8 cellular contexts compared by ENCODE assay signal in genomic region chr5:32232441-32233219, GRCh38. TPM values are rescaled to one million over a fixed set of nuclear protein-coding genes. Genes with fewer than 3 reads are reported as not detected.
DNase-seq lines count a peak whose midpoint lies in the region; ATAC-seq and TF ChIP-seq lines count a peak whose summit lies in the region.

No MANE protein-coding gene starts in this region.

- CTCF ChIA-PET in activated CD8-positive, alpha-beta T cell treated with anti-CD3 and anti-CD28 coated beads for 36 hours (lab: Charles Lee), result interaction anchor here (0.5 to 9.6 kb wide), 47 partner anchors 8 to 380 kb away, joined by 3 to 164 read pairs (median 4); no protein-coding TSS in a partner anchor

- H3K27me3 Mint-ChIP-seq in activated CD8-positive, alpha-beta T cell treated with anti-CD3 and anti-CD28 coated beads for 36 hours, result no peaks in the 10 kb centered on the region

- peaks cover 21% of the 10 kb centered on the region for H3K36me3 Mint-ChIP-seq in activated CD8-positive, alpha-beta T cell treated with anti-CD3 and anti-CD28 coated beads for 36 hours (ENCODE audit: low read depth)

- H3K9me3 Mint-ChIP-seq in activated CD8-positive, alpha-beta T cell treated with anti-CD3 and anti-CD28 coated beads for 36 hours, result no peaks in the 10 kb centered on the region

- peaks cover 12% of the 10 kb centered on the region for H3K4me1 Mint-ChIP-seq in activated CD8-positive, alpha-beta T cell treated with anti-CD3 and anti-CD28 coated beads for 36 hours (ENCODE audit: low read depth)

- intact Hi-C loops in activated CD8-positive, alpha-beta T cell treated with anti-CD3 and anti-CD28 coated beads for 36 hours (cut with micrococcal nuclease), result loop anchor here (1.0 to 5.0 kb wide), 2 partner anchors 97 to 380 kb away; no protein-coding TSS in a partner anchor

- POLR2A ChIA-PET in activated CD8-positive, alpha-beta T cell treated with anti-CD3 and anti-CD28 coated beads for 36 hours (lab: Charles Lee), result interaction anchor here (0.6 to 2.6 kb wide), 2 partner anchors 96 to 120 kb away, joined by 3 to 7 read pairs; no protein-coding TSS in a partner anchor

- H3K27ac Mint-ChIP-seq in activated CD8-positive, alpha-beta T cell treated with anti-CD3 and anti-CD28 coated beads for 36 hours, result peak overlapping the region; percentile 4

- DNase-seq in CD1c-positive myeloid dendritic cell (ENCODE audit: extremely low spot score), result peak; percentile 85
- DNase-seq in NCI-H748 (lab: John Stamatoyannopoulos, UW; ENCODE audit: unreplicated experiment), result peak; percentile 84
- DNase-seq in activated CD8-positive, alpha-beta T cell treated with anti-CD3 and anti-CD28 coated beads for 36 hours, result peak; percentile 88
- DNase-seq in ecto neural progenitor cell (ENCODE audit: low spot score), result peak; percentile 73
- peak; percentile 94 for DNase-seq in medulla oblongata (ENCODE audit: extremely low spot score)
- DNase-seq in stimulated activated CD8-positive, alpha-beta memory T cell treated with anti-CD3 and anti-CD28 coated beads, Interleukin-12 subunit alpha, Interleukin-12 subunit beta, amount 100 ng/mL, for 24 hours (ENCODE audit: extremely low read depth), result peak; percentile 17

- no peak overlapping the region for H3K4me3 Mint-ChIP-seq in activated CD8-positive, alpha-beta T cell treated with anti-CD3 and anti-CD28 coated beads for 36 hours

- ATAC-seq in GM19372 (IDR thresholded peaks at IDR 0.05; ENCODE audit: low read depth, unreplicated experiment) (peak; percentile 87), HG03460 (IDR thresholded peaks at IDR 0.05; ENCODE audit: unreplicated experiment) (peak; percentile 87)
- peak; percentile 94 for ATAC-seq in activated CD8-positive, alpha-beta T cell treated with anti-CD3 and anti-CD28 coated beads for 36 hours

- TF ChIP-seq CTCF in activated CD8-positive, alpha-beta T cell treated with anti-CD3 and anti-CD28 coated beads for 36 hours (IDR thresholded peaks at IDR 0.05), result peak; percentile 80

RNA-seq across cellular contexts. Expression of gene GOLPH3, which starts 58.5 kb away (rescaled TPM):
- 10 to 100 TPM; 53.2 to 56.7 TPM for total RNA-seq in activated CD8-positive, alpha-beta T cell treated with anti-CD3 and anti-CD28 coated beads for 36 hours

Comparison
In these comparisons a context has a peak if more than half of its experiments do, and no peak if none do; other contexts are left out.
1. Peak in every context shown above with its lines: DNase-seq and ATAC-seq.
2. DNase-seq: peak in every context shown above with its lines; median percentile 94 in medulla oblongata; 88 in activated CD8-positive, alpha-beta T cell treated with anti-CD3 and anti-CD28 coated beads for 36 hours; 85 in CD1c-positive myeloid dendritic cell; 84 in NCI-H748; 73 in ecto neural progenitor cell; 17 in stimulated activated CD8-positive, alpha-beta memory T cell treated with anti-CD3 and anti-CD28 coated beads, Interleukin-12 subunit alpha, Interleukin-12 subunit beta, amount 100 ng/mL, for 24 hours.